2 cellular contexts compared by ENCODE assay signal in the genomic region with DNA sequence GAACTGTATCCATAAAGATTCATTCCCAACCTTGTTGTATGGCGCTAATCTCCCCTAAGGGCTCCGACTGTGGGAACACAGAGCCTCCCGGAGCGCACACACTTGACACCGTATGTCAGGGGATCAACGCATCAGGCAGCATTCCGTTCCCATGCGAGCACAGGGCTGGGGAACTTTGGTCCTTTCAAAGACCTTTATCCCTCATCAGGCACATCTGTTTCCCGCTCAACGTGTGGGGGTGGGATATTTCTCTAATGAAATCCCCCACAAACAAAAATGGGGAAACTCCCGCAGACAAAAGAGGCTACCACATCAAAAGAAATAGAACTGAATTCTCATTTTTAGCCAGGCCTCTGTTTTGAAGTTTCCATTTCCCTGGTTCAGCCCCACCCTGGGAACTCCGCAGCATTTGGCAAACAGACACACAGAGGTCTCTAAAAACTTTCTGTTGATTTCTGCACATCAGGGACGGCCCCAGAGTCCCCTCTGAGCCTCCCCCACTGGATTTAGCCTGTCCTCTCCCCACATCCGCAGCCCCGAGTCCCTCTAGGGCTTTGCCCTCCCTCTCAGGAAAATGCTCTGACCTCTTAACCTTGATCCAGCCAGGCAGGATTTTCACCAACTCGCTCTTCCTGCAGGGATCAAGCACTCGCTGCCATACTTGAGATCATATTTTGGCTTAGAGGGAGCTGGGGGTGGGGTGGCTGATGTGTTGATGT.
TF ChIP-seq lines count a peak whose summit lies in the region.

No MANE protein-coding gene starts in this region.

TF ChIP-seq in SK-N-SH, 30 proteins besides CTCF, POLR2A, EP300 and RAD21 (continued from another document):
- TF ChIP-seq NFIC (IDR thresholded peaks at IDR 0.05; ENCODE audit: borderline replicate concordance) (no peak), RXRA (IDR thresholded peaks at IDR 0.05; ENCODE audit: borderline replicate concordance, low read depth) (no peak)
- TF ChIP-seq, protein P1, sequence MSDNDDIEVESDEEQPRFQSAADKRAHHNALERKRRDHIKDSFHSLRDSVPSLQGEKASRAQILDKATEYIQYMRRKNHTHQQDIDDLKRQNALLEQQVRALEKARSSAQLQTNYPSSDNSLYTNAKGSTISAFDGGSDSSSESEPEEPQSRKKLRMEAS (IDR thresholded peaks at IDR 0.05; ENCODE audit: low read depth) = no peak

TF ChIP-seq in SK-N-SH treated with all-trans-retinoic acid at 6 μM for 48 hours, 23 proteins besides CTCF, POLR2A, EP300 and RAD21 (continued from another document):
- TF ChIP-seq, protein P2, sequence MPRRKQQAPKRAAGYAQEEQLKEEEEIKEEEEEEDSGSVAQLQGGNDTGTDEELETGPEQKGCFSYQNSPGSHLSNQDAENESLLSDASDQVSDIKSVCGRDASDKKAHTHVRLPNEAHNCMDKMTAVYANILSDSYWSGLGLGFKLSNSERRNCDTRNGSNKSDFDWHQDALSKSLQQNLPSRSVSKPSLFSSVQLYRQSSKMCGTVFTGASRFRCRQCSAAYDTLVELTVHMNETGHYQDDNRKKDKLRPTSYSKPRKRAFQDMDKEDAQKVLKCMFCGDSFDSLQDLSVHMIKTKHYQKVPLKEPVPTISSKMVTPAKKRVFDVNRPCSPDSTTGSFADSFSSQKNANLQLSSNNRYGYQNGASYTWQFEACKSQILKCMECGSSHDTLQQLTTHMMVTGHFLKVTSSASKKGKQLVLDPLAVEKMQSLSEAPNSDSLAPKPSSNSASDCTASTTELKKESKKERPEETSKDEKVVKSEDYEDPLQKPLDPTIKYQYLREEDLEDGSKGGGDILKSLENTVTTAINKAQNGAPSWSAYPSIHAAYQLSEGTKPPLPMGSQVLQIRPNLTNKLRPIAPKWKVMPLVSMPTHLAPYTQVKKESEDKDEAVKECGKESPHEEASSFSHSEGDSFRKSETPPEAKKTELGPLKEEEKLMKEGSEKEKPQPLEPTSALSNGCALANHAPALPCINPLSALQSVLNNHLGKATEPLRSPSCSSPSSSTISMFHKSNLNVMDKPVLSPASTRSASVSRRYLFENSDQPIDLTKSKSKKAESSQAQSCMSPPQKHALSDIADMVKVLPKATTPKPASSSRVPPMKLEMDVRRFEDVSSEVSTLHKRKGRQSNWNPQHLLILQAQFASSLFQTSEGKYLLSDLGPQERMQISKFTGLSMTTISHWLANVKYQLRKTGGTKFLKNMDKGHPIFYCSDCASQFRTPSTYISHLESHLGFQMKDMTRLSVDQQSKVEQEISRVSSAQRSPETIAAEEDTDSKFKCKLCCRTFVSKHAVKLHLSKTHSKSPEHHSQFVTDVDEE (CRISPR knock-in tag; IDR thresholded peaks at IDR 0.05) = no peak
- no peak for TF ChIP-seq ZFP30 (CRISPR knock-in tag; IDR thresholded peaks at IDR 0.05)
